In genomic region chr10:70499829-70500167, GRCh38 we compare ENCODE assay signal across 14 cellular contexts. TPM values are rescaled to one million over a fixed set of nuclear protein-coding genes. Genes with fewer than 3 reads are reported as not detected.
A peak's percentile ranks its signal among the peaks of the same experiment; 100 is the strongest.
DNase-seq lines count a peak whose midpoint lies in the region; ATAC-seq and TF ChIP-seq lines count a peak whose summit lies in the region.
"Had no signal": no experiment of that assay in that cellular context is flagged by ENCODE, and none has a peak within 500 bp of the region (broad histone marks: within the 10 kb centered on the region; RNA-seq: fewer than 3 reads in every experiment).

No MANE protein-coding gene starts in this region.

- intact Hi-C loops in right cardiac atrium (cut with DNase I), result no loop called here

- H3K9ac ChIP-seq in SU-DHL-6 (ENCODE audit: low read length) (peak overlapping the region; percentile 47), stomach smooth muscle (ENCODE audit: low read length in 2 of 2) (peak overlapping the region; percentile 8 to 21)

- no peak for DNase-seq in right cardiac atrium
- no peak for DNase-seq in globus pallidus (ENCODE audit: low spot score)
- DNase-seq: activated CD4-positive, alpha-beta T cell treated with anti-CD3 and anti-CD28 coated beads, Interleukin-2, amount 10 ng/mL, durations not matched to agents 7 days and 5 days; body of pancreas; CD8-positive, alpha-beta T cell; GDM1; stimulated activated CD4-positive, alpha-beta T cell treated with anti-CD3 and anti-CD28 coated beads, Interleukin-4, amount 100 ng/mL, for 4 hours had no signal

- H2AFZ ChIP-seq in SU-DHL-6 (ENCODE audit: low read depth, low read length, severe bottlenecking), result no peak overlapping the region

- ATAC-seq in HG02610 (IDR thresholded peaks at IDR 0.05; ENCODE audit: unreplicated experiment) (peak; percentile 55), right cardiac atrium (no peak), GM21390 (IDR thresholded peaks at IDR 0.05; ENCODE audit: unreplicated experiment) (no peak), HG03025 (IDR thresholded peaks at IDR 0.05; ENCODE audit: low FRiP score, unreplicated experiment) (no peak)
- ATAC-seq: activated T-helper 17 cell treated with anti-CD3 and anti-CD28 coated beads, Interleukin-2, amount 50 U/mL, for 72 hours; body of pancreas; CD8-positive, alpha-beta T cell had no signal

- H3K9me3 ChIP-seq in SU-DHL-6 (ENCODE audit: insufficient read depth, low read length) (no peaks in the 10 kb centered on the region), right cardiac atrium (ENCODE audit: control insufficient read depth, low read length) (no peaks in the 10 kb centered on the region), stomach smooth muscle (ENCODE audit: control insufficient read depth in 2 of 2, low read length in 2 of 2) (no peaks in the 10 kb centered on the region)
- H3K9me3 ChIP-seq: body of pancreas had no signal

- H3K4me1 ChIP-seq in right cardiac atrium (ENCODE audit: control insufficient read depth, insufficient read depth, low read length) (no peaks in the 10 kb centered on the region), stomach smooth muscle (ENCODE audit: control insufficient read depth, insufficient read depth, low read length) (peaks cover 47% of the 10 kb centered on the region)

- H3K4me3 ChIP-seq in SU-DHL-6 (ENCODE audit: insufficient read depth, low read length, poor library complexity, severe bottlenecking) (no peak overlapping the region), right cardiac atrium (ENCODE audit: low read length) (no peak overlapping the region), stomach smooth muscle (ENCODE audit: low read length in 2 of 2) (peak overlapping the region in 1 of 2 donors; percentile 15)
- H3K4me3 ChIP-seq: body of pancreas had no signal

- H3K9me2 ChIP-seq in SU-DHL-6 (replicated peaks; ENCODE audit: insufficient read depth, low read length), result no peaks in the 10 kb centered on the region

- 80% methylated on average over 4 of the region's 4 CpGs for WGBS in right cardiac atrium

- no peaks in the 10 kb centered on the region for H3K36me3 ChIP-seq in SU-DHL-6 (ENCODE audit: low read length)
- no peaks in the 10 kb centered on the region for H3K36me3 ChIP-seq in stomach smooth muscle (ENCODE audit: control insufficient read depth in 2 of 2, insufficient read depth in 2 of 2, low read length in 2 of 2)

- TF ChIP-seq CTCF in SU-DHL-6 (IDR thresholded peaks at IDR 0.05; ENCODE audit: insufficient read depth, low read length, poor library complexity, severe bottlenecking), result no peak

- H3K27me3 ChIP-seq in SU-DHL-6 (ENCODE audit: low read length) (no peaks in the 10 kb centered on the region), right cardiac atrium (ENCODE audit: control insufficient read depth, insufficient read depth) (no peaks in the 10 kb centered on the region), stomach smooth muscle (ENCODE audit: control insufficient read depth in 1 of 2, insufficient read depth in 2 of 2, low read length in 2 of 2) (no peaks in the 10 kb centered on the region)
- H3K27me3 ChIP-seq: body of pancreas had no signal

- H3F3A ChIP-seq in SU-DHL-6 (ENCODE audit: insufficient read depth), result peaks cover 46% of the 10 kb centered on the region

- peak overlapping the region; percentile 100 for H3K27ac ChIP-seq in SU-DHL-6 (ENCODE audit: low read depth, low read length)
- H3K27ac ChIP-seq in right cardiac atrium (ENCODE audit: low read length), result peak overlapping the region; percentile 48
- H3K27ac ChIP-seq in stomach smooth muscle (ENCODE audit: low read length), result peak overlapping the region; percentile 62

- H4K20me1 ChIP-seq in SU-DHL-6 (ENCODE audit: low read depth, low read length), result peaks cover 4% of the 10 kb centered on the region; the same call in 1 of the 2 replicates

- peaks cover 100% of the 10 kb centered on the region for H3K79me2 ChIP-seq in SU-DHL-6 (ENCODE audit: insufficient read depth, low read length)

- H3K4me2 ChIP-seq in SU-DHL-6 (ENCODE audit: low read depth, low read length, poor library complexity, severe bottlenecking), result peak overlapping the region; percentile 47

RNA-seq across cellular contexts. Expression of gene PALD1, which starts 21.2 kb away (rescaled TPM):
- 1 to 10 TPM; 4.3 to 7.7 (median 5.7) TPM for total RNA-seq in right cardiac atrium
- polyA plus RNA-seq in right cardiac atrium, result 2.8 TPM

RNA-seq across cellular contexts. Expression of gene NODAL, which starts 58.3 kb away (rescaled TPM):
- not detected for total RNA-seq in right cardiac atrium
- polyA plus RNA-seq in right cardiac atrium, result not detected
- total RNA-seq: activated CD4-positive, alpha-beta T cell treated with anti-CD3 and anti-CD28 coated beads, Interleukin-2, amount 10 ng/mL, durations not matched to agents 7 days and 5 days; activated T-helper 17 cell treated with anti-CD3 and anti-CD28 coated beads, Interleukin-2, amount 50 U/mL, for 72 hours; body of pancreas; CD8-positive, alpha-beta T cell; renal cortical epithelial cell had no signal

Comparison
In these comparisons a context has a peak if more than half of its experiments do, and no peak if none do; other contexts are left out.
1. H3K27ac ChIP-seq: peak in every context shown above with its lines; median percentile 100 in SU-DHL-6; 62 in stomach smooth muscle; 48 in right cardiac atrium.